ENCODE assay signal across 8 cellular contexts in genomic region chr15:96330450-96331140, GRCh38. TPM values are rescaled to one million over a fixed set of nuclear protein-coding genes. Genes with fewer than 3 reads are reported as not detected.
A peak's percentile ranks its signal among the peaks of the same experiment; 100 is the strongest.
DNase-seq lines count a peak whose midpoint lies in the region; ATAC-seq and TF ChIP-seq lines count a peak whose summit lies in the region.

Gene NR2F2, plus strand, starts transcription at chr15:96330700. Its CDS starts 1,406 bp downstream, at chr15:96332106.

- peak; percentile 71 for ATAC-seq in CD8-positive, alpha-beta T cell
- ATAC-seq in GM19467 (IDR thresholded peaks at IDR 0.05; ENCODE audit: unreplicated experiment) (peak; percentile 55), HG03045 (IDR thresholded peaks at IDR 0.05; ENCODE audit: unreplicated experiment) (no peak)

- H3K36me3 ChIP-seq in CD8-positive, alpha-beta T cell (ENCODE audit: insufficient read depth, low read length): no peaks in the 10 kb centered on the region
- H3K36me3 ChIP-seq in cardiac muscle cell (no peaks in the 10 kb centered on the region), osteoblast (ENCODE audit: insufficient read depth, low read length) (peaks cover 17% of the 10 kb centered on the region)

- H3K4me2 ChIP-seq in osteoblast (ENCODE audit: insufficient read depth, low read length): peak within 1 kb of the TSS; percentile 93

- peak in 3 of 7 experiments; percentile 3 to 46 (median 31) for DNase-seq in CD8-positive, alpha-beta T cell
- DNase-seq in HT1080 (ENCODE audit: low read depth) (peak; percentile 97), NOMO-1 treated with DMSO at 0.1 percent for 48 hours (lab: John Stamatoyannopoulos, UW; ENCODE audit: unreplicated experiment) (peak; percentile 83), amniotic epithelial cell (ENCODE audit: low read depth) (peak; percentile 97), cardiac muscle cell (ENCODE audit: low read depth in 1 of 2, low spot score in 1 of 2) (peak; percentile 98 to 99), osteoblast (ENCODE audit: insufficient read length, low spot score, missing footprints) (peak; percentile 100)

- peaks cover 75% of the 10 kb centered on the region for H3K27me3 Mint-ChIP-seq in CD8-positive, alpha-beta T cell (ENCODE audit: low read depth)

- peaks cover 25% of the 10 kb centered on the region for H3K4me1 Mint-ChIP-seq in CD8-positive, alpha-beta T cell (ENCODE audit: low read depth)

- peaks cover 13% of the 10 kb centered on the region for H3K4me1 ChIP-seq in CD8-positive, alpha-beta T cell (ENCODE audit: insufficient read depth, low read length)
- peaks cover 7% of the 10 kb centered on the region for H3K4me1 ChIP-seq in cardiac muscle cell (ENCODE audit: low read depth)
- H3K4me1 ChIP-seq in osteoblast (ENCODE audit: insufficient read depth, low read length): peaks cover 29% of the 10 kb centered on the region

- CTCF ChIA-PET in CD8-positive, alpha-beta T cell (lab: Charles Lee): no interaction called here

- H3K27ac ChIP-seq in CD8-positive, alpha-beta T cell (ENCODE audit: low read depth, low read length): no peak within 1 kb of the TSS
- H3K27ac ChIP-seq in cardiac muscle cell (no peak within 1 kb of the TSS), osteoblast (ENCODE audit: low read depth, low read length) (peak within 1 kb of the TSS; percentile 88)

- peak within 1 kb of the TSS; percentile 78 for H3K4me3 Mint-ChIP-seq in CD8-positive, alpha-beta T cell

- no peaks in the 10 kb centered on the region for H3K9me3 Mint-ChIP-seq in CD8-positive, alpha-beta T cell

- peak within 1 kb of the TSS; percentile 57 for H3K4me3 ChIP-seq in CD8-positive, alpha-beta T cell (ENCODE audit: low read depth, low read length)
- H3K4me3 ChIP-seq in cardiac muscle cell: peak within 1 kb of the TSS; percentile 75
- peak within 1 kb of the TSS; percentile 91 for H3K4me3 ChIP-seq in osteoblast (ENCODE audit: insufficient read depth, low read length)

- no peak for TF ChIP-seq CTCF in CD8-positive, alpha-beta T cell (IDR thresholded peaks at IDR 0.05)
- TF ChIP-seq CTCF in cardiac muscle cell (IDR thresholded peaks at IDR 0.05; ENCODE audit: low read depth, low read length) (no peak), osteoblast (IDR thresholded peaks at IDR 0.05; ENCODE audit: extremely low read depth, low read depth, low read length) (no peak)

- intact Hi-C loops in CD8-positive, alpha-beta T cell (cut with DNase I, micrococcal nuclease): loop anchor here (1.0 to 10.0 kb wide), 2 partner anchors 25 to 56 kb away; no protein-coding TSS in a partner anchor

- POLR2A ChIA-PET in CD8-positive, alpha-beta T cell (lab: Charles Lee): no interaction called here

- peaks cover 42% of the 10 kb centered on the region for H3K27me3 ChIP-seq in CD8-positive, alpha-beta T cell (ENCODE audit: insufficient read depth, low read length)
- H3K27me3 ChIP-seq in cardiac muscle cell: peaks cover 90% of the 10 kb centered on the region
- peaks cover 3% of the 10 kb centered on the region for H3K27me3 ChIP-seq in osteoblast (ENCODE audit: insufficient read depth, low read length)

- H3K27ac Mint-ChIP-seq in CD8-positive, alpha-beta T cell: no peak within 1 kb of the TSS

- H3K79me2 ChIP-seq in osteoblast (ENCODE audit: insufficient read depth, low read length): peaks cover 90% of the 10 kb centered on the region

- H3K9me3 ChIP-seq in CD8-positive, alpha-beta T cell (ENCODE audit: low read length): no peaks in the 10 kb centered on the region
- H3K9me3 ChIP-seq in cardiac muscle cell (ENCODE audit: low read depth): no peaks in the 10 kb centered on the region
- no peaks in the 10 kb centered on the region for H3K9me3 ChIP-seq in osteoblast (ENCODE audit: low read depth, low read length)

- no peaks in the 10 kb centered on the region for H3K36me3 Mint-ChIP-seq in CD8-positive, alpha-beta T cell

- H2AFZ ChIP-seq in osteoblast (ENCODE audit: low read length): peak within 1 kb of the TSS; percentile 90

- peaks cover 18% of the 10 kb centered on the region for H4K20me1 ChIP-seq in osteoblast (ENCODE audit: insufficient read depth, low read length)

RNA-seq across cellular contexts. Expression of gene NR2F2, which starts in this region (rescaled TPM):
- total RNA-seq in CD8-positive, alpha-beta T cell: not detected
- total RNA-seq in HT1080 (2014; rRNA removed; shearing (Covaris generic)): 11.4 and 27.9 TPM in 2 replicates
- 50.5 and 59.0 TPM in 2 replicates for polyA plus RNA-seq in HT1080 (2015; cell fraction: cytosol; rRNA removed)
- 54.7 and 54.8 TPM in 2 replicates for polyA plus RNA-seq in HT1080 (2015; cell fraction: nucleus; rRNA removed)
- total RNA-seq in cardiac muscle cell (0.63 and 0.99 TPM in 2 replicates), osteoblast (13.0 and 14.5 TPM in 2 replicates)
- polyA plus RNA-seq in cardiac muscle cell: 1.2 and 1.5 TPM in 2 replicates

Comparison
In these comparisons a context has a peak if more than half of its experiments do, and no peak if none do; other contexts are left out.
1. Peak in ATAC-seq and H3K4me3 ChIP-seq in CD8-positive, alpha-beta T cell; RNA of the gene not detected or under 1 TPM.